In genomic region chr9:128188209-128188608, GRCh38 we compare ENCODE assay signal across 1 cellular context.
TF ChIP-seq lines count a peak whose summit lies in the region.

No MANE protein-coding gene starts in this region.

TF ChIP-seq in HEK293, 187 proteins besides CTCF, POLR2A, EP300 and RAD21:
- no peak for TF ChIP-seq ZNF223 (tag by site-specific recombination; IDR thresholded peaks at IDR 0.05)
- TF ChIP-seq ZNF121 (tag by site-specific recombination; IDR thresholded peaks at IDR 0.05), result peak; percentile 68; the same call in 1 of the 2 replicates
